Comparison of ENCODE assay signal across 11 cellular contexts in the genomic region with DNA sequence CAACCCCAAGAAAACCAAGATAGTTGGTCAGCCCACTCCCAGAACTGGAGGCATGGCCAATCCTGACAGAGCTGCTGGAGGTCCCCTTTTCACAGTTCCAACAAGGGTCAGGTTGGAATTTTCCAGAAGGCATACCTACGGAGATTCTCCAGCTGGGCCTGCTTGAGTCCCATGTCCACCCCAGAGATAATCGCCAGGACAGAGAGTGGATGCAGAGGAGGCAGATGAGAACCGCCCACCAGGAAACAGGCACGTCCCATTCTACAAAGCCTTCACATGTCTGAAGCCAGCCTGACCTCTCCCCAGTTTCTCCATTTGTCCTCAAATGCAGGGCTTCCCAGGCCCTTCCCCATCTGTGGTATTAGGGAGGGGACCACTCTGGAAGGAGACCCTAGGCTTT. TPM values are rescaled to one million over a fixed set of nuclear protein-coding genes. Genes with fewer than 3 reads are reported as not detected.
DNase-seq lines count a peak whose midpoint lies in the region; ATAC-seq and TF ChIP-seq lines count a peak whose summit lies in the region.
"Had no signal": no experiment of that assay in that cellular context is flagged by ENCODE, and none has a peak within 500 bp of the region (broad histone marks: within the 10 kb centered on the region; RNA-seq: fewer than 3 reads in every experiment).

No MANE protein-coding gene starts in this region.

- TF ChIP-seq CTCF in smooth muscle cell (IDR thresholded peaks at IDR 0.05; ENCODE audit: borderline replicate concordance, insufficient read depth, poor library complexity, severe bottlenecking) (no peak), testis (IDR thresholded peaks at IDR 0.05) (no peak)

- TF ChIP-seq POLR2A in testis (IDR thresholded peaks at IDR 0.05): no peak

- intact Hi-C loops in testis (cut with DNase I; ENCODE audit: low total_unique reads): no loop called here

- H3F3A ChIP-seq in smooth muscle cell (ENCODE audit: low read depth): peaks cover 48% of the 10 kb centered on the region

- H3K27me3 ChIP-seq in SJSA1 (replicated peaks): no peaks in the 10 kb centered on the region
- H3K27me3 ChIP-seq in smooth muscle cell (ENCODE audit: low read depth): no peaks in the 10 kb centered on the region
- no peaks in the 10 kb centered on the region for H3K27me3 ChIP-seq in testis
- H3K27me3 ChIP-seq: cardiac muscle cell had no signal

- peaks cover 51% of the 10 kb centered on the region for H3K4me1 Mint-ChIP-seq in T-helper 1 cell treated with Interleukin-12 subunit alpha and Interleukin-12 subunit beta and Interleukin-4 antibody, amounts not matched to agents 30 μg/mL and 1 μg/mL, for 36 hours (ENCODE audit: low read depth)

- H3K36me3 ChIP-seq in SJSA1 (no peaks in the 10 kb centered on the region), smooth muscle cell (ENCODE audit: low read depth) (no peaks in the 10 kb centered on the region), testis (ENCODE audit: low read depth, missing control alignments) (no peaks in the 10 kb centered on the region)
- H3K36me3 ChIP-seq: cardiac muscle cell had no signal

- no peaks in the 10 kb centered on the region for H3K79me2 ChIP-seq in smooth muscle cell (ENCODE audit: low read depth)

- H3K4me1 ChIP-seq in SJSA1 (replicated peaks) (peaks cover 85% of the 10 kb centered on the region), smooth muscle cell (ENCODE audit: low read depth) (peaks cover 11% of the 10 kb centered on the region), testis (peaks cover 28% of the 10 kb centered on the region)

- H3K4me2 ChIP-seq in smooth muscle cell: peak overlapping the region; percentile 51

- H3K9me3 ChIP-seq in SJSA1 (replicated peaks) (no peaks in the 10 kb centered on the region), smooth muscle cell (replicated peaks; ENCODE audit: low read depth) (no peaks in the 10 kb centered on the region), testis (no peaks in the 10 kb centered on the region)

- peak overlapping the region; percentile 90 for H3K27ac Mint-ChIP-seq in T-helper 1 cell treated with Interleukin-12 subunit alpha and Interleukin-12 subunit beta and Interleukin-4 antibody, amounts not matched to agents 30 μg/mL and 1 μg/mL, for 36 hours

- peak overlapping the region; percentile 95 for H3K27ac ChIP-seq in SJSA1
- peak overlapping the region; percentile 95 for H3K27ac ChIP-seq in epithelial cell of prostate
- peak overlapping the region; percentile 96 for H3K27ac ChIP-seq in smooth muscle cell (ENCODE audit: low read depth)
- H3K27ac ChIP-seq in testis: no peak overlapping the region
- H3K27ac ChIP-seq: cardiac muscle cell had no signal

- H4K20me1 ChIP-seq in smooth muscle cell (ENCODE audit: low read depth): no peaks in the 10 kb centered on the region

- H3K4me3 Mint-ChIP-seq in T-helper 1 cell treated with Interleukin-12 subunit alpha and Interleukin-12 subunit beta and Interleukin-4 antibody, amounts not matched to agents 30 μg/mL and 1 μg/mL, for 36 hours: no peak overlapping the region

- WGBS in smooth muscle cell (ENCODE audit: low lambda C conversion rate): 56% methylated on average over 4 of the region's 4 CpGs
- WGBS in testis, 2 donors: 59 to 60% methylated on average over 1 to 4 of the region's 4 CpGs

- peak overlapping the region; percentile 60 for H3K9ac ChIP-seq in smooth muscle cell (ENCODE audit: low read depth)

- H3K9me3 Mint-ChIP-seq in T-helper 1 cell treated with Interleukin-12 subunit alpha and Interleukin-12 subunit beta and Interleukin-4 antibody, amounts not matched to agents 30 μg/mL and 1 μg/mL, for 36 hours: no peaks in the 10 kb centered on the region

- DNase-seq in T-helper 1 cell (no peak), SJSA1 (ENCODE audit: low read depth in 1 of 2, low spot score in 2 of 2) (no peak), epithelial cell of prostate (ENCODE audit: low read depth, low spot score) (no peak), smooth muscle cell (lab: John Stamatoyannopoulos, UW; ENCODE audit: unreplicated experiment) (no peak), DMS153 (lab: John Stamatoyannopoulos, UW) (no peak), testis (no peak)
- DNase-seq: 8988T, NCI-H2107 had no signal

- H3K36me3 Mint-ChIP-seq in T-helper 1 cell treated with Interleukin-12 subunit alpha and Interleukin-12 subunit beta and Interleukin-4 antibody, amounts not matched to agents 30 μg/mL and 1 μg/mL, for 36 hours (ENCODE audit: low read depth): peaks cover 6% of the 10 kb centered on the region

- H3K4me3 ChIP-seq in SJSA1 (no peak overlapping the region), smooth muscle cell (no peak overlapping the region), testis (no peak overlapping the region)
- H3K4me3 ChIP-seq: cardiac muscle cell had no signal

- no peak for ATAC-seq in HG03159 (IDR thresholded peaks at IDR 0.05; ENCODE audit: unreplicated experiment)

- no peak overlapping the region for H2AFZ ChIP-seq in smooth muscle cell (ENCODE audit: low read depth)

- peaks cover 4% of the 10 kb centered on the region for H3K27me3 Mint-ChIP-seq in T-helper 1 cell treated with Interleukin-12 subunit alpha and Interleukin-12 subunit beta and Interleukin-4 antibody, amounts not matched to agents 30 μg/mL and 1 μg/mL, for 36 hours (ENCODE audit: low read depth)

RNA-seq across cellular contexts. Expression of a gene that starts 47.4 kb away (rescaled TPM):
- total RNA-seq in SJSA1 (2014; rRNA removed; shearing (Covaris generic)): 57.3 and 101 TPM in 2 replicates
- total RNA-seq in smooth muscle cell (91.2 and 102 TPM in 2 replicates), testis (10 to 100 TPM; 28.9 to 32.2 TPM)
- polyA plus RNA-seq in smooth muscle cell (38.9 and 40.1 TPM in 2 replicates), testis (ENCODE audit: insufficient read depth, low read depth, low replicate concordance) (50.0 TPM)

Comparison
In these comparisons a context has a peak if more than half of its experiments do, and no peak if none do; other contexts are left out.
1. H3K27ac ChIP-seq: peak in SJSA1 (single experiment), epithelial cell of prostate (single experiment) and smooth muscle cell (single experiment); none in testis (0 of 2).